ENCODE assay signal across 17 cellular contexts in the genomic region with DNA sequence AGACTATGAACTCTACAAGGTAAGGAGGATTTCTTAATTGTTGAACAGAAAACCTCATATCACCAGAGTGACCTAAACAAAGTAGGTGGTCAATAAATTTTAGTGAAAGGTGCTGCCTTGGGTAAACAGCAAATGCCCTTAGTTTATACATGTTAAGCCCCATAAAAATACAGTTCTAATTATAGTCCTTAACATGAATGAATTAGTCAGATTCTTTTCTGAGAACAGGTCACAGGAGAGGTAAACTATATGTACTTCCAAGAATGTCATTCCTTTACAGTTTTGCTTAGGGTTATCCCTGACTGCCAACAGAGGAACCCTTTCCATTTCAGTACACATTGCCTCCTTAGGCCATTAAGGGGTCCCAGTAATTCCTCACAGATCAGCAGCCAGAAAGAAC.
A peak's percentile ranks its signal among the peaks of the same experiment; 100 is the strongest.
DNase-seq lines count a peak whose midpoint lies in the region; FAIRE-seq and TF ChIP-seq lines count a peak whose summit lies in the region.
"Had no signal": no experiment of that assay in that cellular context is flagged by ENCODE, and none has a peak within 500 bp of the region (broad histone marks: within the 10 kb centered on the region; RNA-seq: fewer than 3 reads in every experiment).

No MANE protein-coding gene starts in this region.

- H3K27me3 Mint-ChIP-seq in astrocyte (ENCODE audit: low read depth, unreplicated experiment): no peaks in the 10 kb centered on the region
- no peaks in the 10 kb centered on the region for H3K27me3 Mint-ChIP-seq in nephron (ENCODE audit: low read depth)
- H3K27me3 Mint-ChIP-seq: B cell; CD4-positive, alpha-beta T cell had no signal

- H3K4me1 Mint-ChIP-seq in astrocyte (ENCODE audit: low read depth, unreplicated experiment) (no peaks in the 10 kb centered on the region), nephron (peaks cover 34% of the 10 kb centered on the region)
- H3K4me1 Mint-ChIP-seq: B cell had no signal

- no peaks in the 10 kb centered on the region for H3K9me3 ChIP-seq in astrocyte (ENCODE audit: insufficient read depth, low read depth, low read length)
- no peaks in the 10 kb centered on the region for H3K9me3 ChIP-seq in skeletal muscle tissue (ENCODE audit: control insufficient read depth in 3 of 3, low read length in 3 of 3)

- H2AFZ ChIP-seq in astrocyte (ENCODE audit: low read depth, low read length): no peak overlapping the region
- H2AFZ ChIP-seq: GM23338 had no signal

- H3K79me2 ChIP-seq in astrocyte (ENCODE audit: insufficient read depth, low read length): no peaks in the 10 kb centered on the region

- no peaks in the 10 kb centered on the region for H3K27me3 ChIP-seq in astrocyte (ENCODE audit: insufficient read depth, low read length)
- H3K27me3 ChIP-seq in skeletal muscle tissue (ENCODE audit: control insufficient read depth in 3 of 3, insufficient read depth in 3 of 3, low read length in 3 of 3): no peaks in the 10 kb centered on the region

- FAIRE-seq in astrocyte (lab: Jason Lieb, UNC): peak; percentile 39
- FAIRE-seq: A204.1, GM12878, GM18507 had no signal

- H3K27ac Mint-ChIP-seq in astrocyte (ENCODE audit: unreplicated experiment) (no peak overlapping the region), nephron (peak overlapping the region; percentile 96 to 99 (median 96))
- H3K27ac Mint-ChIP-seq: B cell; CD4-positive, alpha-beta T cell; GM23338 had no signal

- H3K4me3 ChIP-seq in astrocyte (ENCODE audit: insufficient read depth, low read depth, low read length): no peak overlapping the region
- no peak overlapping the region for H3K4me3 ChIP-seq in skeletal muscle tissue (ENCODE audit: low read length in 3 of 3)
- H3K4me3 ChIP-seq: GM12878, GM23338 had no signal

- H4K20me1 ChIP-seq in astrocyte (ENCODE audit: insufficient read depth, low read length): peaks cover 2% of the 10 kb centered on the region

- H3K27ac ChIP-seq in astrocyte (ENCODE audit: low read depth, low read length) (no peak overlapping the region), skeletal muscle tissue (ENCODE audit: low read depth, low read length) (peak overlapping the region; percentile 16)

- H3K36me3 Mint-ChIP-seq in astrocyte (ENCODE audit: low read depth, unreplicated experiment) (peaks cover 7% of the 10 kb centered on the region), nephron (ENCODE audit: low read depth) (peaks cover 24% of the 10 kb centered on the region)

- H3K9ac ChIP-seq in astrocyte (ENCODE audit: low read length): no peak overlapping the region
- H3K9ac ChIP-seq in skeletal muscle tissue (ENCODE audit: low read depth in 1 of 3, low read length in 3 of 3): no peak overlapping the region

- H3K4me1 ChIP-seq in astrocyte (ENCODE audit: insufficient read depth, low read length) (no peaks in the 10 kb centered on the region), skeletal muscle tissue (ENCODE audit: control insufficient read depth in 3 of 3, insufficient read depth in 3 of 3, low read length in 3 of 3) (peaks cover 0 to 10% (median 7%) of the 10 kb centered on the region in 3 donors)

- DNase-seq in NCI-H69 (lab: John Stamatoyannopoulos, UW) (peak; percentile 30), astrocyte (ENCODE audit: low read depth) (no peak), NCI-H1930 (lab: John Stamatoyannopoulos, UW) (no peak), NCI-H774 (lab: John Stamatoyannopoulos, UW) (no peak), NCI-H1436 treated with DMSO at 0.1 percent for 48 hours (lab: John Stamatoyannopoulos, UW) (no peak)
- DNase-seq: C1 segment of cervical spinal cord; Calu3; CD4-positive, alpha-beta T cell; DMS 273 treated with DMSO at 0.1 percent for 48 hours; H7 had no signal

- TF ChIP-seq CTCF in astrocyte (IDR thresholded peaks at IDR 0.05; ENCODE audit: insufficient read depth, low read depth, low read length) (no peak), nephron (IDR thresholded peaks at IDR 0.05; ENCODE audit: unreplicated experiment in 3 of 3) (no peak)

- no peak overlapping the region for H3K4me2 ChIP-seq in astrocyte (ENCODE audit: low read length)
- H3K4me2 ChIP-seq: GM23338 had no signal

- H3K4me3 Mint-ChIP-seq in astrocyte (ENCODE audit: unreplicated experiment): no peak overlapping the region
- H3K4me3 Mint-ChIP-seq in nephron: no peak overlapping the region
- H3K4me3 Mint-ChIP-seq: B cell; CD4-positive, alpha-beta T cell; GM23338 had no signal

- H3K36me3 ChIP-seq in astrocyte (ENCODE audit: insufficient read depth, low read length) (peaks cover 3% of the 10 kb centered on the region), skeletal muscle tissue (ENCODE audit: control insufficient read depth in 3 of 3, insufficient read depth in 3 of 3, low read length in 3 of 3) (peaks cover 0 to 10% (median 2%) of the 10 kb centered on the region in 3 donors)

- no peaks in the 10 kb centered on the region for H3K9me3 Mint-ChIP-seq in astrocyte (ENCODE audit: unreplicated experiment)
- no peaks in the 10 kb centered on the region for H3K9me3 Mint-ChIP-seq in nephron
- H3K9me3 Mint-ChIP-seq: CD4-positive, alpha-beta T cell; GM23338 had no signal
